14 cellular contexts compared by ENCODE assay signal in the genomic region with DNA sequence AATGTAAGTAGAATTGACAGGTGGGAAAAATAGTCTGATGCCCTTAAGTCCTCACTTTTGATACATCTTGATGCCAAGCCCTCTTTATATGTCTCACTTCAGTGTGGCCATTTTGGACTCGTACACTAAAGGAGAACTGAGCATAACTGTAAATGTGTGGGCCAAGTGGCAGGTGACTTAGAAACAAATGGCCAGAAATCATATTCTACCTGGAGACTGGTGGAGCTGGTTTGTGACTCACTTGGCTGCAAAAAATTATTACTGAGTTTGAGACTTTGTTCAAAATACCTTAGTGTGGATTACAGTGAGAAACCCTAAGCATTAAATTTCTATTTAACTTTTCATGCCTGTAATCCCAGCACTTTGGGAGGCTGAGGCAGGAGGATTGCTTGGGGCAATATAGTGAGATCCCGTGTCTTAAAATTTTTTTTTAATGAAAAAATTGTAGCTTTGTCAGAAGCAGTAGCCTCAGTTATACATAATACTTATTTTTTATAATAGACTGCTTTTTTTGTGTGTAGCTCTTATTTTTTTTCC. TPM values are rescaled to one million over a fixed set of nuclear protein-coding genes. Genes with fewer than 3 reads are reported as not detected.
A peak's percentile ranks its signal among the peaks of the same experiment; 100 is the strongest.
DNase-seq lines count a peak whose midpoint lies in the region; ATAC-seq and TF ChIP-seq lines count a peak whose summit lies in the region.
"Had no signal": no experiment of that assay in that cellular context is flagged by ENCODE, and none has a peak within 500 bp of the region (broad histone marks: within the 10 kb centered on the region; RNA-seq: fewer than 3 reads in every experiment).

No MANE protein-coding gene starts in this region.

- TF ChIP-seq POLR2A in NB4 (IDR thresholded peaks at IDR 0.05; ENCODE audit: extremely low read depth, insufficient read length) (no peak), gastrocnemius medialis (IDR thresholded peaks at IDR 0.05) (no peak)

- ATAC-seq in gastrocnemius medialis (no peak), HG03565 (IDR thresholded peaks at IDR 0.05; ENCODE audit: unreplicated experiment) (no peak)
- ATAC-seq: left cardiac atrium had no signal

- H3K27me3 ChIP-seq in gastrocnemius medialis = no peaks in the 10 kb centered on the region
- H3K27me3 ChIP-seq: ovary, stomach had no signal

- H3K27ac Mint-ChIP-seq in activated CD4-positive, alpha-beta memory T cell treated with anti-CD3 and anti-CD28 coated beads for 36 hours = peak overlapping the region; percentile 49
- no peak overlapping the region for H3K27ac Mint-ChIP-seq in activated CD4-positive, alpha-beta memory T cell treated with anti-CD3 and anti-CD28 coated beads, Interleukin-2, amount 10 ng/mL, durations not matched to agents 7 days and 5 days

- H3K27ac ChIP-seq in coronary artery (no peak overlapping the region), gastrocnemius medialis (peak overlapping the region; percentile 60 to 99 (median 98))
- H3K27ac ChIP-seq: ovary had no signal

- H3K36me3 ChIP-seq in gastrocnemius medialis = no peaks in the 10 kb centered on the region
- H3K36me3 ChIP-seq: ovary had no signal

- TF ChIP-seq CTCF in NB4 (IDR thresholded peaks at IDR 0.05; ENCODE audit: low read depth, low read length) (no peak), coronary artery (IDR thresholded peaks at IDR 0.05) (no peak), gastrocnemius medialis (IDR thresholded peaks at IDR 0.05 in 4 of 5, conservative IDR thresholded peaks at IDR 0.05 in 1 of 5) (no peak)

- H3K9me3 ChIP-seq in gastrocnemius medialis = no peaks in the 10 kb centered on the region
- H3K9me3 ChIP-seq: ovary, stomach had no signal

- H3K9me3 Mint-ChIP-seq in activated CD4-positive, alpha-beta memory T cell treated with anti-CD3 and anti-CD28 coated beads for 36 hours = no peaks in the 10 kb centered on the region
- H3K9me3 Mint-ChIP-seq in activated CD4-positive, alpha-beta memory T cell treated with anti-CD3 and anti-CD28 coated beads, Interleukin-2, amount 10 ng/mL, durations not matched to agents 7 days and 5 days = no peaks in the 10 kb centered on the region

- POLR2A ChIA-PET in activated CD4-positive, alpha-beta memory T cell treated with anti-CD3 and anti-CD28 coated beads for 36 hours (lab: Charles Lee) = interaction anchor here (1.3 kb wide), 1 partner anchor 14 kb away, joined by 3 read pairs; no protein-coding TSS in a partner anchor
- POLR2A ChIA-PET in activated CD4-positive, alpha-beta memory T cell treated with anti-CD3 and anti-CD28 coated beads, Interleukin-2, amount 10 ng/mL, durations not matched to agents 7 days and 5 days (lab: Charles Lee) = interaction anchor here (0.8 to 3.3 kb wide), 11 partner anchors 10 to 188 kb away, joined by 3 to 14 read pairs (median 4); no protein-coding TSS in a partner anchor

- DNase-seq in activated CD4-positive, alpha-beta memory T cell treated with anti-CD3 and anti-CD28 coated beads for 36 hours = no peak
- no peak for DNase-seq in activated CD4-positive, alpha-beta memory T cell treated with anti-CD3 and anti-CD28 coated beads, Interleukin-2, amount 10 ng/mL, durations not matched to agents 7 days and 5 days
- DNase-seq in NB4 (ENCODE audit: low read depth) = no peak
- no peak for DNase-seq in coronary artery (ENCODE audit: low spot score)
- no peak for DNase-seq in gastrocnemius medialis
- no peak for DNase-seq in NCI-H146 treated with DMSO at 0.1 percent for 48 hours (lab: John Stamatoyannopoulos, UW; ENCODE audit: unreplicated experiment)
- DNase-seq in NCI-H2227 (lab: John Stamatoyannopoulos, UW; ENCODE audit: unreplicated experiment) = no peak
- DNase-seq: foreskin melanocyte; left cardiac atrium; NCI-H2029; ovary; stimulated activated CD4-positive, alpha-beta T cell treated with anti-CD3 and anti-CD28 coated beads, Interleukin-1b, Interleukin-23, amount 100 ng/mL, for 48 hours; stomach had no signal

- in situ Hi-C loops in gastrocnemius medialis (cut with MboI; ENCODE audit: low sequenced_read_pairs in 4 of 4) = loop anchor here in 1 of 4 donors (25.0 kb wide), 1 partner anchor 134 kb away; the partner anchor contains the start of gene USP7

- intact Hi-C loops in activated CD4-positive, alpha-beta memory T cell treated with anti-CD3 and anti-CD28 coated beads for 36 hours (cut with micrococcal nuclease) = no loop called here
- intact Hi-C loops in gastrocnemius medialis (cut with DNase I; ENCODE audit: low total_unique reads) = loop anchor here (10.0 kb wide), 2 partner anchors 1478 to 1648 kb away; partner anchors contain the start of gene NUBP1

- no peaks in the 10 kb centered on the region for H3K27me3 Mint-ChIP-seq in activated CD4-positive, alpha-beta memory T cell treated with anti-CD3 and anti-CD28 coated beads for 36 hours
- no peaks in the 10 kb centered on the region for H3K27me3 Mint-ChIP-seq in activated CD4-positive, alpha-beta memory T cell treated with anti-CD3 and anti-CD28 coated beads, Interleukin-2, amount 10 ng/mL, durations not matched to agents 7 days and 5 days

- CTCF ChIA-PET in activated CD4-positive, alpha-beta memory T cell treated with anti-CD3 and anti-CD28 coated beads for 36 hours (lab: Charles Lee) = interaction anchor here (0.6 kb wide), 1 partner anchor 139 kb away, joined by 3 read pairs; no protein-coding TSS in a partner anchor
- CTCF ChIA-PET in activated CD4-positive, alpha-beta memory T cell treated with anti-CD3 and anti-CD28 coated beads, Interleukin-2, amount 10 ng/mL, durations not matched to agents 7 days and 5 days (lab: Charles Lee) = interaction anchor here (0.6 to 1.0 kb wide), 3 partner anchors 15 to 286 kb away, joined by 3 to 5 read pairs (median 3); no protein-coding TSS in a partner anchor

- H3K4me3 Mint-ChIP-seq in activated CD4-positive, alpha-beta memory T cell treated with anti-CD3 and anti-CD28 coated beads for 36 hours = peak overlapping the region; percentile 31
- no peak overlapping the region for H3K4me3 Mint-ChIP-seq in activated CD4-positive, alpha-beta memory T cell treated with anti-CD3 and anti-CD28 coated beads, Interleukin-2, amount 10 ng/mL, durations not matched to agents 7 days and 5 days

- H3K4me3 ChIP-seq in NB4 (ENCODE audit: low read depth, low read length) (peak overlapping the region; percentile 14), coronary artery (peak overlapping the region; percentile 2), gastrocnemius medialis (no peak overlapping the region)
- H3K4me3 ChIP-seq: ovary had no signal

- H3K4me1 ChIP-seq in gastrocnemius medialis = peaks cover 79 to 86% of the 10 kb centered on the region in 2 donors

- peaks cover 70% of the 10 kb centered on the region for H3K36me3 Mint-ChIP-seq in activated CD4-positive, alpha-beta memory T cell treated with anti-CD3 and anti-CD28 coated beads for 36 hours
- H3K36me3 Mint-ChIP-seq in activated CD4-positive, alpha-beta memory T cell treated with anti-CD3 and anti-CD28 coated beads, Interleukin-2, amount 10 ng/mL, durations not matched to agents 7 days and 5 days (ENCODE audit: low read depth) = peaks cover 81% of the 10 kb centered on the region

- H3K4me1 Mint-ChIP-seq in activated CD4-positive, alpha-beta memory T cell treated with anti-CD3 and anti-CD28 coated beads for 36 hours (ENCODE audit: low read depth) = peaks cover 72% of the 10 kb centered on the region
- H3K4me1 Mint-ChIP-seq in activated CD4-positive, alpha-beta memory T cell treated with anti-CD3 and anti-CD28 coated beads, Interleukin-2, amount 10 ng/mL, durations not matched to agents 7 days and 5 days = peaks cover 65% of the 10 kb centered on the region

RNA-seq across cellular contexts. Expression of gene HAPSTR1, which starts 5.0 kb away (rescaled TPM):
- 10 to 100 TPM; 47.1 to 49.1 TPM for total RNA-seq in activated CD4-positive, alpha-beta memory T cell treated with anti-CD3 and anti-CD28 coated beads for 36 hours
- 10 to 100 TPM; 65.1 to 65.3 TPM for total RNA-seq in activated CD4-positive, alpha-beta memory T cell treated with anti-CD3 and anti-CD28 coated beads, Interleukin-2, amount 10 ng/mL, durations not matched to agents 7 days and 5 days
- total RNA-seq in gastrocnemius medialis = 10 to 100 TPM; 55.0 to 65.0 (median 60.9) TPM

Comparison
In these comparisons a context has a peak if more than half of its experiments do, and no peak if none do; other contexts are left out.
1. H3K4me3 ChIP-seq: peak in NB4 (single experiment) and coronary artery (single experiment); none in gastrocnemius medialis (0 of 4).
2. H3K27ac ChIP-seq: peak in gastrocnemius medialis (4 of 4); none in coronary artery (0 of 2).